In genomic region chr1:207825719-207826556, GRCh38 we compare ENCODE assay signal across 9 cellular contexts.
A peak's percentile ranks its signal among the peaks of the same experiment; 100 is the strongest.
DNase-seq lines count a peak whose midpoint lies in the region; ATAC-seq and FAIRE-seq lines count a peak whose summit lies in the region.
"Had no signal": no experiment of that assay in that cellular context is flagged by ENCODE, and none has a peak within 500 bp of the region (broad histone marks: within the 10 kb centered on the region; RNA-seq: fewer than 3 reads in every experiment).

No MANE protein-coding gene starts in this region.

- peak; percentile 59 for DNase-seq in GM18507 (ENCODE audit: extremely low spot score, insufficient read length, low read depth)
- peak; percentile 100 for DNase-seq in SKM-1 treated with dmso at 0.1 percent for 144 hours (lab: John Stamatoyannopoulos, UW; ENCODE audit: unreplicated experiment)
- peak; percentile 79 for DNase-seq in activated naive CD8-positive, alpha-beta T cell treated with anti-CD3 and anti-CD28 coated beads, Interleukin-2, amount 50 U/mL, for 16 hours (ENCODE audit: low read depth, low spot score)
- DNase-seq in kidney tubule cell (ENCODE audit: low spot score) = peak; percentile 93
- DNase-seq in stimulated activated CD4-positive, alpha-beta T cell treated with anti-CD3 and anti-CD28 coated beads, TNF-alpha, amount 100 ng/mL, for 1 hour (ENCODE audit: low read depth in 3 of 3, low spot score in 1 of 3) = peak; percentile 48 to 60 (median 58)
- DNase-seq in islet precursor cell = no peak
- DNase-seq in SHP77 (lab: John Stamatoyannopoulos, UW) = no peak

- peak; percentile 99 for FAIRE-seq in GM18507 (lab: Jason Lieb, UNC)
- FAIRE-seq: colon had no signal

- ATAC-seq in HG02943 (IDR thresholded peaks at IDR 0.05; ENCODE audit: low read depth, unreplicated experiment) = peak; percentile 56

Comparison
In these comparisons a context has a peak if more than half of its experiments do, and no peak if none do; other contexts are left out.
1. DNase-seq: peak in GM18507 (single experiment), SKM-1 treated with dmso at 0.1 percent for 144 hours (single experiment), activated naive CD8-positive, alpha-beta T cell treated with anti-CD3 and anti-CD28 coated beads, Interleukin-2, amount 50 U/mL, for 16 hours (single experiment), kidney tubule cell (single experiment) and stimulated activated CD4-positive, alpha-beta T cell treated with anti-CD3 and anti-CD28 coated beads, TNF-alpha, amount 100 ng/mL, for 1 hour (3 of 3); none in islet precursor cell (single experiment) and SHP77 (0 of 2).